ENCODE assay signal across 24 cellular contexts in genomic region chr6:24672573-24673182, GRCh38. TPM values are rescaled to one million over a fixed set of nuclear protein-coding genes. Genes with fewer than 3 reads are reported as not detected.
DNase-seq lines count a peak whose midpoint lies in the region; ATAC-seq, FAIRE-seq and TF ChIP-seq lines count a peak whose summit lies in the region.
"Had no signal": no experiment of that assay in that cellular context is flagged by ENCODE, and none has a peak within 500 bp of the region (broad histone marks: within the 10 kb centered on the region; RNA-seq: fewer than 3 reads in every experiment).

No MANE protein-coding gene starts in this region.

- H3K79me2 ChIP-seq in K562 (ENCODE audit: control insufficient read depth, insufficient read depth, low read length) = peaks cover 19% of the 10 kb centered on the region

- H3K36me3 ChIP-seq in K562 (ENCODE audit: control insufficient read depth, insufficient read depth, low read length) (peaks cover 6% of the 10 kb centered on the region; the same call in 2 of the 3 replicates), endodermal cell (ENCODE audit: control insufficient read depth, insufficient read depth, low read length) (no peaks in the 10 kb centered on the region)
- H3K36me3 ChIP-seq: BE2C had no signal

- no peaks in the 10 kb centered on the region for H3K27me3 Mint-ChIP-seq in endodermal cell (ENCODE audit: insufficient read depth)
- H3K27me3 Mint-ChIP-seq in progenitor cell of endocrine pancreas = no peaks in the 10 kb centered on the region
- no peaks in the 10 kb centered on the region for H3K27me3 Mint-ChIP-seq in CD4-positive, alpha-beta T cell
- H3K27me3 Mint-ChIP-seq: CD4-positive, CD25-positive, alpha-beta regulatory T cell had no signal

- WGBS in K562 (ENCODE audit: insufficient coverage, low coverage, missing lambda C conversion rate) = 73% methylated on average over 6 of the region's 6 CpGs
- 89 to 98% methylated on average over 4 to 6 of the region's 6 CpGs for WGBS in endodermal cell (ENCODE audit: insufficient coverage in 1 of 2, insufficient read length in 1 of 2), 2 experiments

- H3K4me3 ChIP-seq in K562 (no peak overlapping the region), endodermal cell (ENCODE audit: low read length) (peak overlapping the region; percentile 54)
- H3K4me3 ChIP-seq: BLaER1 had no signal

- H3K9me1 ChIP-seq in K562 (ENCODE audit: control insufficient read depth, insufficient read depth, low read length) = no peaks in the 10 kb centered on the region

- H3K36me3 Mint-ChIP-seq in endodermal cell (ENCODE audit: low read depth) (peaks cover 67% of the 10 kb centered on the region), progenitor cell of endocrine pancreas (ENCODE audit: insufficient read depth) (peaks cover 45% of the 10 kb centered on the region)
- H3K36me3 Mint-ChIP-seq in CD4-positive, alpha-beta T cell (ENCODE audit: low read depth) = peaks cover 20% of the 10 kb centered on the region

- peaks cover 86% of the 10 kb centered on the region for H3K9me3 Mint-ChIP-seq in endodermal cell
- peaks cover 40% of the 10 kb centered on the region for H3K9me3 Mint-ChIP-seq in progenitor cell of endocrine pancreas (ENCODE audit: low read depth)
- H3K9me3 Mint-ChIP-seq in CD4-positive, alpha-beta T cell = no peaks in the 10 kb centered on the region

- no peak for TF ChIP-seq CTCF in K562 (IDR thresholded peaks at IDR 0.05 in 2 of 3, conservative IDR thresholded peaks at IDR 0.05 in 1 of 3; ENCODE audit: insufficient read depth in 2 of 3, low read depth in 1 of 3, low read length in 3 of 3)
- no peak for TF ChIP-seq CTCF in endodermal cell (conservative IDR thresholded peaks at IDR 0.05)
- TF ChIP-seq CTCF in progenitor cell of endocrine pancreas (IDR thresholded peaks at IDR 0.05; ENCODE audit: unreplicated experiment) = no peak
- TF ChIP-seq CTCF in CD4-positive, alpha-beta T cell (IDR thresholded peaks at IDR 0.05) = no peak

- TF ChIP-seq EP300 in K562 (IDR thresholded peaks at IDR 0.05; ENCODE audit: low read length) = no peak

- H3K4me1 ChIP-seq in K562 (replicated peaks in 1 of 2; ENCODE audit: control insufficient read depth in 2 of 2, insufficient read depth in 2 of 2, low read length in 2 of 2) = peaks cover 3 to 5% of the 10 kb centered on the region in 2 experiments; a peak in 2 of 5 replicates
- H3K4me1 ChIP-seq in endodermal cell (ENCODE audit: control insufficient read depth, insufficient read depth, low read length) = no peaks in the 10 kb centered on the region
- H3K4me1 ChIP-seq: BE2C had no signal

- H3K27ac Mint-ChIP-seq in endodermal cell = no peak overlapping the region
- peak overlapping the region; percentile 39 for H3K27ac Mint-ChIP-seq in progenitor cell of endocrine pancreas
- no peak overlapping the region for H3K27ac Mint-ChIP-seq in CD4-positive, alpha-beta T cell
- H3K27ac Mint-ChIP-seq: CD4-positive, CD25-positive, alpha-beta regulatory T cell; CD8-positive, alpha-beta T cell had no signal

- no peak for TF ChIP-seq POLR2A in K562 (conservative IDR thresholded peaks at IDR 0.05)

- ATAC-seq in K562 (no peak), left lobe of liver (peak; percentile 20)
- no peak for ATAC-seq in CD4-positive, alpha-beta T cell (ENCODE audit: poor library complexity)
- ATAC-seq: CD8-positive, alpha-beta T cell had no signal

- H3K9ac ChIP-seq in K562 (ENCODE audit: insufficient read depth in 1 of 2, low read depth in 2 of 2, low read length in 2 of 2) (no peak overlapping the region), endodermal cell (ENCODE audit: extremely low read depth, low read length, poor library complexity, severe bottlenecking) (no peak overlapping the region)
- H3K9ac ChIP-seq: BLaER1 had no signal

- H3K4me3 Mint-ChIP-seq in endodermal cell = no peak overlapping the region
- H3K4me3 Mint-ChIP-seq in progenitor cell of endocrine pancreas (ENCODE audit: low read depth) = no peak overlapping the region
- no peak overlapping the region for H3K4me3 Mint-ChIP-seq in CD4-positive, alpha-beta T cell
- H3K4me3 Mint-ChIP-seq: CD14-positive monocyte; CD4-positive, CD25-positive, alpha-beta regulatory T cell; CD8-positive, alpha-beta T cell had no signal

- intact Hi-C loops in K562 (cut with micrococcal nuclease) = no loop called here
- intact Hi-C loops in CD4-positive, alpha-beta T cell (cut with DNase I, micrococcal nuclease) = no loop called here

- DNase-seq in K562 (ENCODE audit: extremely low read depth in 1 of 4, low spot score in 3 of 4) (no peak), endodermal cell (no peak), left lobe of liver (ENCODE audit: low spot score) (no peak), progenitor cell of endocrine pancreas (ENCODE audit: low spot score, unreplicated experiment) (no peak), OCI-M1 (lab: John Stamatoyannopoulos, UW) (no peak), GM19238 (ENCODE audit: insufficient read length, low spot score) (no peak), hypothalamus (lab: John Stamatoyannopoulos, UW) (no peak)
- DNase-seq in CD4-positive, alpha-beta T cell = no peak
- DNase-seq: 8988T; ACHN; BE2C; C1 segment of cervical spinal cord; Caco-2; Calu3; CD4-positive, CD25-positive, alpha-beta regulatory T cell; CD8-positive, alpha-beta T cell; DMS79 treated with DMSO at 0.1 percent for 48 hours; GF-D8 had no signal

- H3K27ac ChIP-seq in K562 (ENCODE audit: extremely low read depth, low read depth, low read length) = no peak overlapping the region
- H3K27ac ChIP-seq in endodermal cell (ENCODE audit: low read depth, low read length) = no peak overlapping the region
- H3K27ac ChIP-seq in CD4-positive, alpha-beta T cell (ENCODE audit: low read depth, low read length) = no peak overlapping the region
- H3K27ac ChIP-seq: BLaER1 had no signal

- FAIRE-seq in K562 (lab: Jason Lieb, UNC) = no peak
- FAIRE-seq: A204.1, D721Med, G401.6, GM12891 had no signal

- in situ Hi-C loops in K562 (cut with MboI) = no loop called here

- CTCF ChIA-PET in K562 (lab: Yijun Ruan, JAX; ENCODE audit: low intra/inter-chr PET ratio) = no interaction called here
- CTCF ChIA-PET in CD4-positive, alpha-beta T cell (lab: Charles Lee) = interaction anchor here (1.5 kb wide), 1 partner anchor 33 kb away, joined by 3 read pairs; no protein-coding TSS in a partner anchor

- no peak overlapping the region for H3K4me2 ChIP-seq in K562 (ENCODE audit: insufficient read depth, low read length)
- H3K4me2 ChIP-seq: BLaER1 had no signal

- BruUV-seq in K562 (replicated peaks; lab: Mats Ljungman, UMichigan) = no TSS peak

- H2AFZ ChIP-seq in K562 (ENCODE audit: low read depth, low read length) = no peak overlapping the region

- no peaks in the 10 kb centered on the region for H4K20me1 ChIP-seq in K562 (replicated peaks; ENCODE audit: control insufficient read depth, insufficient read depth, low read length)
- H4K20me1 ChIP-seq: BLaER1 had no signal

- H3K9me3 ChIP-seq in K562 (replicated peaks; ENCODE audit: control insufficient read depth, insufficient read depth, low read depth, low read length) (0 out of 2 replicates have a peak, but pooled peaks cover 3% of the 10 kb centered on the region), endodermal cell (ENCODE audit: control insufficient read depth, low read length) (peaks cover 68% of the 10 kb centered on the region)
- H3K9me3 ChIP-seq in CD4-positive, alpha-beta T cell (ENCODE audit: control insufficient read depth, low read length) = no peaks in the 10 kb centered on the region

- POLR2A ChIA-PET in K562 (lab: Yijun Ruan, JAX) = interaction anchor here (0.7 kb wide), 1 partner anchor 10 kb away, joined by 4 read pairs; no protein-coding TSS in a partner anchor
- POLR2A ChIA-PET in CD4-positive, alpha-beta T cell (lab: Charles Lee) = interaction anchor here (0.8 kb wide), 1 partner anchor 24 kb away, joined by 3 read pairs; no protein-coding TSS in a partner anchor

- H3K27me3 ChIP-seq in K562 (ENCODE audit: control insufficient read depth in 2 of 2, insufficient read depth in 2 of 2, low read length in 2 of 2) (no peaks in the 10 kb centered on the region), endodermal cell (ENCODE audit: control insufficient read depth, insufficient read depth, low read length, poor library complexity, severe bottlenecking) (no peaks in the 10 kb centered on the region)
- H3K27me3 ChIP-seq in CD4-positive, alpha-beta T cell (ENCODE audit: control insufficient read depth, insufficient read depth, low read length) = no peaks in the 10 kb centered on the region
- H3K27me3 ChIP-seq: BE2C, BLaER1 had no signal

- TF ChIP-seq RAD21 in K562 (CRISPR knock-in tag; conservative IDR thresholded peaks at IDR 0.05 in 1 of 2, IDR thresholded peaks at IDR 0.05 in 1 of 2) = no peak

- H3K4me1 Mint-ChIP-seq in endodermal cell = no peaks in the 10 kb centered on the region
- no peaks in the 10 kb centered on the region for H3K4me1 Mint-ChIP-seq in progenitor cell of endocrine pancreas (ENCODE audit: low read depth)
- peaks cover 5% of the 10 kb centered on the region for H3K4me1 Mint-ChIP-seq in CD4-positive, alpha-beta T cell (ENCODE audit: low read depth)

RNA-seq across cellular contexts. Expression of gene ACOT13, which starts 5.8 kb away (rescaled TPM):
- 4.4 and 16.0 TPM in 2 replicates for total RNA-seq in K562 (2011; cell fraction: chromatin; rRNA removed; ENCODE audit: low replicate concordance)
- 4.3 TPM in 2 replicates for total RNA-seq in K562 (2011; cell fraction: nucleolus; rRNA removed)
- 6.1 and 11.8 TPM in 2 replicates for total RNA-seq in K562 (2011; cell fraction: nucleoplasm; rRNA removed)
- 14.1 and 20.9 TPM in 2 replicates for total RNA-seq in K562 (2014; rRNA removed)
- total RNA-seq in K562 (2014; rRNA removed; fragmentation: Illumina TruSeq; extraction: Trizol) = 65.7 and 75.7 TPM in 2 replicates
- total RNA-seq in K562 (2015; rRNA removed; fragmentation: Illumina TruSeq; extraction: Trizol) = 46.3 and 49.2 TPM in 2 replicates
- 57.9 and 58.1 TPM in 2 replicates for total RNA-seq in K562 (2021)
- 99.7 and 129 TPM in 2 replicates for polyA plus RNA-seq in K562 (2011; rRNA removed)
- polyA plus RNA-seq in K562 (2011; cell fraction: cytosol; rRNA removed) = 24.7 and 40.8 TPM in 2 replicates
- 11.4 and 19.8 TPM in 2 replicates for polyA plus RNA-seq in K562 (2011; cell fraction: nucleus; rRNA removed)
- polyA plus RNA-seq in K562 (2012) = 54.7 and 56.0 TPM in 2 replicates
- polyA plus RNA-seq in K562 (2014; fragmentation: Illumina TruSeq; extraction: Trizol) = 72.2 and 82.8 TPM in 2 replicates
- polyA plus RNA-seq in K562 (2014; fragmentation: Nextera tagmentation; extraction: Ambion mirVana) = 100 to 1,000 TPM; 106 to 127 TPM
- polyA plus RNA-seq in K562 (2014; rRNA removed) = 37.6 and 40.4 TPM in 2 replicates
- polyA minus RNA-seq in K562 (2011; rRNA and poly(A)+ RNA removed) = 48.9 and 54.5 TPM in 2 replicates
- 13.7 and 18.1 TPM in 2 replicates for polyA minus RNA-seq in K562 (2011; cell fraction: cytosol; rRNA and poly(A)+ RNA removed)
- 3.6 and 6.2 TPM in 2 replicates for polyA minus RNA-seq in K562 (2011; cell fraction: nucleus; rRNA and poly(A)+ RNA removed)
- total RNA-seq in endodermal cell = 10 to 100 TPM; 36.2 to 43.1 TPM
- 39.2 TPM for polyA plus RNA-seq in endodermal cell (2013, experiment 1 of 2)
- 34.8 TPM for polyA plus RNA-seq in endodermal cell (2013, experiment 2 of 2)
- 43.4 TPM for total RNA-seq in left lobe of liver
- total RNA-seq in progenitor cell of endocrine pancreas = 42.3 and 45.9 TPM in 2 replicates
- total RNA-seq in CD4-positive, alpha-beta T cell = 1 to 10 TPM; 1.5 TPM

RNA-seq across cellular contexts. Expression of gene TDP2, which starts 6.0 kb away (rescaled TPM):
- 36.5 and 52.5 TPM in 2 replicates for total RNA-seq in K562 (2011; cell fraction: chromatin; rRNA removed; ENCODE audit: low replicate concordance)
- 30.2 and 34.3 TPM in 2 replicates for total RNA-seq in K562 (2011; cell fraction: nucleolus; rRNA removed)
- total RNA-seq in K562 (2011; cell fraction: nucleoplasm; rRNA removed) = 41.6 and 42.5 TPM in 2 replicates
- total RNA-seq in K562 (2014; rRNA removed) (29.0 and 46.5 TPM in 2 replicates), K562 (2014; rRNA removed; fragmentation: Illumina TruSeq; extraction: Trizol) (31.8 and 32.9 TPM in 2 replicates), K562 (2015; rRNA removed; fragmentation: Illumina TruSeq; extraction: Trizol) (27.3 and 28.6 TPM in 2 replicates), K562 (2021) (37.9 and 38.2 TPM in 2 replicates), endodermal cell (10 to 100 TPM; 53.0 to 54.2 TPM), left lobe of liver (21.8 TPM), progenitor cell of endocrine pancreas (65.6 and 69.8 TPM in 2 replicates)
- polyA plus RNA-seq in K562 (2011; rRNA removed) (41.3 and 60.1 TPM in 2 replicates), K562 (2014; fragmentation: Illumina TruSeq; extraction: Trizol) (53.6 and 56.8 TPM in 2 replicates), K562 (2014; fragmentation: Nextera tagmentation; extraction: Ambion mirVana) (10 to 100 TPM; 27.7 to 28.7 TPM), K562 (2014; rRNA removed) (53.0 and 56.5 TPM in 2 replicates)
- 10.1 and 18.1 TPM in 2 replicates for polyA plus RNA-seq in K562 (2011; cell fraction: cytosol; rRNA removed)
- polyA plus RNA-seq in K562 (2011; cell fraction: nucleus; rRNA removed) = 28.7 and 29.2 TPM in 2 replicates
- polyA plus RNA-seq in K562 (2012) = 43.5 and 47.6 TPM in 2 replicates
- 29.1 and 37.8 TPM in 2 replicates for polyA minus RNA-seq in K562 (2011; rRNA and poly(A)+ RNA removed)
- polyA minus RNA-seq in K562 (2011; cell fraction: cytosol; rRNA and poly(A)+ RNA removed) = 12.4 and 13.6 TPM in 2 replicates
- polyA minus RNA-seq in K562 (2011; cell fraction: nucleus; rRNA and poly(A)+ RNA removed) = 31.9 and 71.3 TPM in 2 replicates
- 38.6 TPM for polyA plus RNA-seq in endodermal cell (2013, experiment 1 of 2)
- polyA plus RNA-seq in endodermal cell (2013, experiment 2 of 2) = 38.2 TPM
- 10 to 100 TPM; 63.9 to 64.6 TPM for total RNA-seq in CD4-positive, alpha-beta T cell

RNA-seq across cellular contexts. Expression of gene KIAA0319, which starts 26.7 kb away (rescaled TPM):
- not detected in 2 replicates for total RNA-seq in K562 (2011; cell fraction: chromatin; rRNA removed; ENCODE audit: low replicate concordance)
- not detected in 2 replicates for total RNA-seq in K562 (2011; cell fraction: nucleolus; rRNA removed)
- total RNA-seq in K562 (2011; cell fraction: nucleoplasm; rRNA removed) = not detected in 2 replicates
- total RNA-seq in K562 (2014; rRNA removed) = not detected in 2 replicates
- not detected in 2 replicates for total RNA-seq in K562 (2014; rRNA removed; fragmentation: Illumina TruSeq; extraction: Trizol)
- total RNA-seq in K562 (2015; rRNA removed; fragmentation: Illumina TruSeq; extraction: Trizol) = not detected in 2 replicates
- not detected in 2 replicates for total RNA-seq in K562 (2021)
- not detected in 2 replicates for polyA plus RNA-seq in K562 (2011; rRNA removed)
- not detected in 2 replicates for polyA plus RNA-seq in K562 (2011; cell fraction: cytosol; rRNA removed)
- not detected in 2 replicates for polyA plus RNA-seq in K562 (2011; cell fraction: nucleus; rRNA removed)
- polyA plus RNA-seq in K562 (2012) = 0.01 TPM in 2 replicates
- polyA plus RNA-seq in K562 (2014; fragmentation: Illumina TruSeq; extraction: Trizol) = 0.01 TPM in 1 of 2 replicates, not detected in the other
- polyA plus RNA-seq in K562 (2014; fragmentation: Nextera tagmentation; extraction: Ambion mirVana) = not detected
- polyA plus RNA-seq in K562 (2014; rRNA removed) = 0.03 TPM in 1 of 2 replicates, not detected in the other
- polyA minus RNA-seq in K562 (2011; rRNA and poly(A)+ RNA removed) = not detected in 2 replicates
- polyA minus RNA-seq in K562 (2011; cell fraction: cytosol; rRNA and poly(A)+ RNA removed) = not detected in 2 replicates
- not detected in 2 replicates for polyA minus RNA-seq in K562 (2011; cell fraction: nucleus; rRNA and poly(A)+ RNA removed)
- under 1 TPM; 0.48 to 0.75 TPM for total RNA-seq in endodermal cell
- polyA plus RNA-seq in endodermal cell (2013, experiment 1 of 2) = 0.28 TPM
- polyA plus RNA-seq in endodermal cell (2013, experiment 2 of 2) = 0.25 TPM
- total RNA-seq in left lobe of liver = not detected
- 1.2 and 1.4 TPM in 2 replicates for total RNA-seq in progenitor cell of endocrine pancreas
- total RNA-seq in CD4-positive, alpha-beta T cell = not detected
- total RNA-seq: CD4-positive, CD25-positive, alpha-beta regulatory T cell; CD8-positive, alpha-beta T cell had no signal
- polyA plus RNA-seq: CD14-positive monocyte had no signal

RNA-seq across cellular contexts. Expression of gene C6orf62, which starts 46.3 kb away (rescaled TPM):
- 43.5 and 83.8 TPM in 2 replicates for total RNA-seq in K562 (2011; cell fraction: chromatin; rRNA removed; ENCODE audit: low replicate concordance)
- 36.7 and 38.0 TPM in 2 replicates for total RNA-seq in K562 (2011; cell fraction: nucleolus; rRNA removed)
- total RNA-seq in K562 (2011; cell fraction: nucleoplasm; rRNA removed) = 66.0 and 93.1 TPM in 2 replicates
- total RNA-seq in K562 (2014; rRNA removed) (48.5 and 52.9 TPM in 2 replicates), K562 (2014; rRNA removed; fragmentation: Illumina TruSeq; extraction: Trizol) (110 and 124 TPM in 2 replicates), K562 (2015; rRNA removed; fragmentation: Illumina TruSeq; extraction: Trizol) (111 and 113 TPM in 2 replicates), K562 (2021) (113 and 117 TPM in 2 replicates), endodermal cell (100 to 1,000 TPM; 106 to 120 TPM), left lobe of liver (44.8 TPM), progenitor cell of endocrine pancreas (88.6 and 90.0 TPM in 2 replicates)
- polyA plus RNA-seq in K562 (2011; rRNA removed) (76.7 and 105 TPM in 2 replicates), K562 (2014; fragmentation: Illumina TruSeq; extraction: Trizol) (86.2 and 111 TPM in 2 replicates), K562 (2014; fragmentation: Nextera tagmentation; extraction: Ambion mirVana) (100 to 1,000 TPM; 355 to 579 TPM), K562 (2014; rRNA removed) (56.8 and 65.6 TPM in 2 replicates)
- 37.7 and 38.4 TPM in 2 replicates for polyA plus RNA-seq in K562 (2011; cell fraction: cytosol; rRNA removed)
- polyA plus RNA-seq in K562 (2011; cell fraction: nucleus; rRNA removed) = 55.2 and 65.3 TPM in 2 replicates
- polyA plus RNA-seq in K562 (2012) = 55.2 and 66.1 TPM in 2 replicates
- 117 and 150 TPM in 2 replicates for polyA minus RNA-seq in K562 (2011; rRNA and poly(A)+ RNA removed)
- polyA minus RNA-seq in K562 (2011; cell fraction: cytosol; rRNA and poly(A)+ RNA removed) = 41.9 and 92.5 TPM in 2 replicates
- 37.2 and 54.4 TPM in 2 replicates for polyA minus RNA-seq in K562 (2011; cell fraction: nucleus; rRNA and poly(A)+ RNA removed)
- polyA plus RNA-seq in endodermal cell (2013, experiment 1 of 2) = 83.3 TPM
- 74.9 TPM for polyA plus RNA-seq in endodermal cell (2013, experiment 2 of 2)
- total RNA-seq in CD4-positive, alpha-beta T cell = 100 to 1,000 TPM; 108 to 111 TPM
